21 cellular contexts compared by ENCODE assay signal in the genomic region with DNA sequence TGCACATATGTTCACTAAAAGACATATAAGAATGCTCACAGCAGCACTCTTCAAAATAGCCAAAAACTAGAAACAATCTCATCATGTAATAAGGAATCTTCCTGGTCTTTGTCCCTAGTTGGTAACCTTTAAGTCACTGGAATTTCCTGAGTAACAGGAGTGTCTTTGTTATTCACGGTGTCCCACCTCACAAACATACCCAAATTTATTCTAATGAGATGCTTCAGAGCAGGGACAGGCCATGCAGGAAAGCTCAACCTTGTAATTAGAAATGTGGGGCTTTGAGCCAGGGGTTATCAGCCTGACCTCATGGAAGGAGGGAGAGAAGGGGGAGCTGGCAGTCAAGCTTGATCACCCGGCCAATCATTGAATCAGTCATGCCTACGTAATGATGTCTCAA. TPM values are rescaled to one million over a fixed set of nuclear protein-coding genes. Genes with fewer than 3 reads are reported as not detected.
DNase-seq lines count a peak whose midpoint lies in the region; ATAC-seq and TF ChIP-seq lines count a peak whose summit lies in the region.
"Had no signal": no experiment of that assay in that cellular context is flagged by ENCODE, and none has a peak within 500 bp of the region (broad histone marks: within the 10 kb centered on the region; RNA-seq: fewer than 3 reads in every experiment).

No MANE protein-coding gene starts in this region.

- ATAC-seq in SK-N-SH treated with all-trans-retinoic acid at 6 μM for 48 hours = no peak
- ATAC-seq: Right ventricle myocardium inferior had no signal

- H3K9me3 ChIP-seq in HUES64 (ENCODE audit: insufficient read depth, low read depth, low read length) = no peaks in the 10 kb centered on the region
- no peaks in the 10 kb centered on the region for H3K9me3 ChIP-seq in endodermal cell (ENCODE audit: control insufficient read depth, low read length)
- H3K9me3 ChIP-seq: MG63, SJCRH30 had no signal

- no peaks in the 10 kb centered on the region for H3K27me3 Mint-ChIP-seq in endodermal cell (ENCODE audit: insufficient read depth)

- TF ChIP-seq CTCF in endodermal cell (conservative IDR thresholded peaks at IDR 0.05) = no peak

- WGBS in HUES64 = 70% methylated on average over 3 of the region's 3 CpGs
- WGBS in endodermal cell (ENCODE audit: insufficient coverage in 1 of 2, insufficient read length in 1 of 2), 2 experiments = 91% methylated on average over 3 of the region's 3 CpGs; no CpG with 5 or more reads in 1 of the 2 experiments

- H3K4me1 Mint-ChIP-seq in endodermal cell = peaks cover 24% of the 10 kb centered on the region

- H3K36me3 Mint-ChIP-seq in endodermal cell (ENCODE audit: low read depth) = peaks cover 30% of the 10 kb centered on the region

- no peaks in the 10 kb centered on the region for H3K9me3 Mint-ChIP-seq in endodermal cell

- H3K4me1 ChIP-seq in HUES64 (ENCODE audit: insufficient read depth, low read length) (peaks cover 29% of the 10 kb centered on the region), endodermal cell (ENCODE audit: control insufficient read depth, insufficient read depth, low read length) (no peaks in the 10 kb centered on the region)
- H3K4me1 ChIP-seq: SJCRH30 had no signal

- H3K27ac Mint-ChIP-seq in endodermal cell = peak overlapping the region; percentile 87

- DNase-seq in ELF-1 (ENCODE audit: low read depth, low spot score) = peak; percentile 12
- peak; percentile 61 for DNase-seq in endodermal cell
- peak; percentile 39 for DNase-seq in iPS-NIHi11 (ENCODE audit: low spot score)
- DNase-seq in occipital lobe (lab: John Stamatoyannopoulos, UW) = no peak
- no peak for DNase-seq in stimulated activated CD4-positive, alpha-beta T cell treated with anti-CD3 and anti-CD28 coated beads, Interleukin-4, amount 100 ng/mL, for 24 hours
- DNase-seq: Calu3; GM23248; IMR-90; KG1; MG63; NCI-H2029; NCI-H446; NCI-H524 treated with DMSO at 0.1 percent for 48 hours; NCI-H82; NK-92 treated with Interleukin-12 subunit alpha and Interleukin-12 subunit beta, amount 100 ng/mL, for 24 hours; PC-9; SJCRH30 had no signal

- no peak overlapping the region for H3K4me3 ChIP-seq in HUES64 (ENCODE audit: low read length)
- H3K4me3 ChIP-seq in endodermal cell (ENCODE audit: low read length) = no peak overlapping the region
- H3K4me3 ChIP-seq: GM23248, MG63, PC-9, SJCRH30 had no signal

- peaks cover 25% of the 10 kb centered on the region for H3K36me3 ChIP-seq in HUES64 (ENCODE audit: insufficient read depth, low read length)
- H3K36me3 ChIP-seq in endodermal cell (ENCODE audit: control insufficient read depth, insufficient read depth, low read length) = peaks cover 12% of the 10 kb centered on the region
- H3K36me3 ChIP-seq: MG63, SJCRH30 had no signal

- H3K4me3 Mint-ChIP-seq in endodermal cell = no peak overlapping the region

- H3K27me3 ChIP-seq in HUES64 (ENCODE audit: insufficient read depth, low read length) (no peaks in the 10 kb centered on the region), endodermal cell (ENCODE audit: control insufficient read depth, insufficient read depth, low read length, poor library complexity, severe bottlenecking) (no peaks in the 10 kb centered on the region)
- H3K27me3 ChIP-seq: MG63, SJCRH30 had no signal

- H3K9ac ChIP-seq in HUES64 (ENCODE audit: low read depth, low read length) (no peak overlapping the region; the same call in 1 of the 2 replicates), endodermal cell (ENCODE audit: extremely low read depth, low read length, poor library complexity, severe bottlenecking) (no peak overlapping the region)
- H3K9ac ChIP-seq: GM23248 had no signal

- H3K27ac ChIP-seq in HUES64 (ENCODE audit: low read depth, low read length) (peak overlapping the region; percentile 21; the same call in 1 of the 2 replicates), endodermal cell (ENCODE audit: low read depth, low read length) (no peak overlapping the region)
- H3K27ac ChIP-seq: 22Rv1, GM23248, PC-9, SJCRH30 had no signal

TF ChIP-seq in SK-N-SH treated with all-trans-retinoic acid at 6 μM for 48 hours, 23 proteins besides CTCF, POLR2A, EP300 and RAD21 (continues in another document):
- TF ChIP-seq BACH2 (CRISPR knock-in tag; IDR thresholded peaks at IDR 0.05; ENCODE audit: borderline replicate concordance) (no peak), GLIS3 (CRISPR knock-in tag; IDR thresholded peaks at IDR 0.05) (no peak), ISL1 (CRISPR knock-in tag; IDR thresholded peaks at IDR 0.05) (no peak), PPARA (CRISPR knock-in tag; IDR thresholded peaks at IDR 0.05; ENCODE audit: borderline replicate concordance) (no peak), CSRNP3 (CRISPR knock-in tag; IDR thresholded peaks at IDR 0.05) (no peak), ESRRG (CRISPR knock-in tag; IDR thresholded peaks at IDR 0.05) (no peak), OSR1 (CRISPR knock-in tag; IDR thresholded peaks at IDR 0.05) (no peak), ZNF70 (CRISPR knock-in tag; IDR thresholded peaks at IDR 0.05) (no peak), PATZ1 (CRISPR knock-in tag; IDR thresholded peaks at IDR 0.05; ENCODE audit: borderline replicate concordance) (no peak), CSDC2 (CRISPR knock-in tag; IDR thresholded peaks at IDR 0.05) (no peak), ZC3H10 (CRISPR knock-in tag; IDR thresholded peaks at IDR 0.05) (no peak), ARNTL (CRISPR knock-in tag; IDR thresholded peaks at IDR 0.05; ENCODE audit: borderline replicate concordance, low read depth) (no peak), RARB (CRISPR knock-in tag; IDR thresholded peaks at IDR 0.05) (no peak), SNAI2 (CRISPR knock-in tag; IDR thresholded peaks at IDR 0.05) (no peak)
- TF ChIP-seq, protein P1, sequence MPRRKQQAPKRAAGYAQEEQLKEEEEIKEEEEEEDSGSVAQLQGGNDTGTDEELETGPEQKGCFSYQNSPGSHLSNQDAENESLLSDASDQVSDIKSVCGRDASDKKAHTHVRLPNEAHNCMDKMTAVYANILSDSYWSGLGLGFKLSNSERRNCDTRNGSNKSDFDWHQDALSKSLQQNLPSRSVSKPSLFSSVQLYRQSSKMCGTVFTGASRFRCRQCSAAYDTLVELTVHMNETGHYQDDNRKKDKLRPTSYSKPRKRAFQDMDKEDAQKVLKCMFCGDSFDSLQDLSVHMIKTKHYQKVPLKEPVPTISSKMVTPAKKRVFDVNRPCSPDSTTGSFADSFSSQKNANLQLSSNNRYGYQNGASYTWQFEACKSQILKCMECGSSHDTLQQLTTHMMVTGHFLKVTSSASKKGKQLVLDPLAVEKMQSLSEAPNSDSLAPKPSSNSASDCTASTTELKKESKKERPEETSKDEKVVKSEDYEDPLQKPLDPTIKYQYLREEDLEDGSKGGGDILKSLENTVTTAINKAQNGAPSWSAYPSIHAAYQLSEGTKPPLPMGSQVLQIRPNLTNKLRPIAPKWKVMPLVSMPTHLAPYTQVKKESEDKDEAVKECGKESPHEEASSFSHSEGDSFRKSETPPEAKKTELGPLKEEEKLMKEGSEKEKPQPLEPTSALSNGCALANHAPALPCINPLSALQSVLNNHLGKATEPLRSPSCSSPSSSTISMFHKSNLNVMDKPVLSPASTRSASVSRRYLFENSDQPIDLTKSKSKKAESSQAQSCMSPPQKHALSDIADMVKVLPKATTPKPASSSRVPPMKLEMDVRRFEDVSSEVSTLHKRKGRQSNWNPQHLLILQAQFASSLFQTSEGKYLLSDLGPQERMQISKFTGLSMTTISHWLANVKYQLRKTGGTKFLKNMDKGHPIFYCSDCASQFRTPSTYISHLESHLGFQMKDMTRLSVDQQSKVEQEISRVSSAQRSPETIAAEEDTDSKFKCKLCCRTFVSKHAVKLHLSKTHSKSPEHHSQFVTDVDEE (CRISPR knock-in tag; IDR thresholded peaks at IDR 0.05) = no peak
- TF ChIP-seq, protein P2, sequence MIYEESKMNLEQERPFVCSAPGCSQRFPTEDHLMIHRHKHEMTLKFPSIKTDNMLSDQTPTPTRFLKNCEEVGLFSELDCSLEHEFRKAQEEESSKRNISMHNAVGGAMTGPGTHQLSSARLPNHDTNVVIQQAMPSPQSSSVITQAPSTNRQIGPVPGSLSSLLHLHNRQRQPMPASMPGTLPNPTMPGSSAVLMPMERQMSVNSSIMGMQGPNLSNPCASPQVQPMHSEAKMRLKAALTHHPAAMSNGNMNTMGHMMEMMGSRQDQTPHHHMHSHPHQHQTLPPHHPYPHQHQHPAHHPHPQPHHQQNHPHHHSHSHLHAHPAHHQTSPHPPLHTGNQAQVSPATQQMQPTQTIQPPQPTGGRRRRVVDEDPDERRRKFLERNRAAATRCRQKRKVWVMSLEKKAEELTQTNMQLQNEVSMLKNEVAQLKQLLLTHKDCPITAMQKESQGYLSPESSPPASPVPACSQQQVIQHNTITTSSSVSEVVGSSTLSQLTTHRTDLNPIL (CRISPR knock-in tag; IDR thresholded peaks at IDR 0.05; ENCODE audit: low read depth) = no peak

RNA-seq across cellular contexts. Expression of gene NFRKB, which starts 40.3 kb away (rescaled TPM):
- polyA plus RNA-seq in HUES64 (2013, experiment 1 of 2) = 24.4 TPM
- polyA plus RNA-seq in HUES64 (2013, experiment 2 of 2) = 22.4 TPM
- total RNA-seq in endodermal cell (10 to 100 TPM; 46.1 to 46.5 TPM), occipital lobe (20.9 TPM)
- 38.8 TPM for polyA plus RNA-seq in endodermal cell (2013, experiment 1 of 2)
- polyA plus RNA-seq in endodermal cell (2013, experiment 2 of 2) = 35.3 TPM

Comparison
In these comparisons a context has a peak if more than half of its experiments do, and no peak if none do; other contexts are left out.
1. DNase-seq: peak in ELF-1 (single experiment), endodermal cell (single experiment) and iPS-NIHi11 (single experiment); none in occipital lobe (single experiment) and stimulated activated CD4-positive, alpha-beta T cell treated with anti-CD3 and anti-CD28 coated beads, Interleukin-4, amount 100 ng/mL, for 24 hours (single experiment).